In the genomic region with DNA sequence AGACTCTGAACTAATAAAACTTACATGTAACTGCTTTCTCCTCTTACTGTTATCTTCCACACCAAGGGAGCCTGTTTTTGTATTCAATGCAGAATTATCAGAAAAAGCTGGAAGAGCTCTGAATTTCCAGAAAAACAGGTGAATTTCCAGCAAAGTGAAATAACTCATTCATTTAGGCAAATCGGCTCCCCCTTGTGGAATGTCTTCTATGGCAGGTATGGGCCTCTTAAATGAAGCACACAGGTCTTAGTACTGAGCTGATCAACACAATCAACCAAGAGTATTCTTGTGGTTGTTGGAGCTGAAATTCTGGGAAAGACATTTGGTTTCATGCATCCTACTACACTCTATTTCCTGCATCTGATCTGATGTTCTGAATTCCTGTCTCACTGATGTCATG, we compare ENCODE assay signal across 8 cellular contexts. TPM values are rescaled to one million over a fixed set of nuclear protein-coding genes. Genes with fewer than 3 reads are reported as not detected.
A peak's percentile ranks its signal among the peaks of the same experiment; 100 is the strongest.
DNase-seq lines count a peak whose midpoint lies in the region; ATAC-seq and TF ChIP-seq lines count a peak whose summit lies in the region.

No MANE protein-coding gene starts in this region.

- no peak for DNase-seq in AG09309 (ENCODE audit: low read depth)
- DNase-seq in H7 = peak; percentile 19
- DNase-seq in RPMI7951 (ENCODE audit: low read depth) = peak; percentile 44
- no peak for DNase-seq in right atrium auricular region (ENCODE audit: low spot score)
- no peak for DNase-seq in vagina (ENCODE audit: extremely low spot score in 2 of 2)
- DNase-seq in activated naive CD8-positive, alpha-beta T cell treated with anti-CD3 and anti-CD28 coated beads, Interleukin-2, amount 50 U/mL, for 24 hours = no peak
- DNase-seq in cortex of kidney (lab: John Stamatoyannopoulos, UW) = no peak
- no peak for DNase-seq in upper lobe of left lung

- no peak overlapping the region for H3K27ac ChIP-seq in right atrium auricular region
- no peak overlapping the region for H3K27ac ChIP-seq in vagina
- no peak overlapping the region for H3K27ac ChIP-seq in upper lobe of left lung

- no peaks in the 10 kb centered on the region for H3K27me3 Mint-ChIP-seq in activated naive CD8-positive, alpha-beta T cell treated with anti-CD3 and anti-CD28 coated beads, Interleukin-2, amount 50 U/mL, for 24 hours

- H3K36me3 Mint-ChIP-seq in activated naive CD8-positive, alpha-beta T cell treated with anti-CD3 and anti-CD28 coated beads, Interleukin-2, amount 50 U/mL, for 24 hours (ENCODE audit: low read depth) = no peaks in the 10 kb centered on the region

- H3K4me3 Mint-ChIP-seq in activated naive CD8-positive, alpha-beta T cell treated with anti-CD3 and anti-CD28 coated beads, Interleukin-2, amount 50 U/mL, for 24 hours = no peak overlapping the region

- peak; percentile 49 for TF ChIP-seq CTCF in AG09309 (IDR thresholded peaks at IDR 0.05; ENCODE audit: control insufficient read depth, insufficient read depth, low read depth, low read length, missing control alignments)
- peak; percentile 52 to 62 for TF ChIP-seq CTCF in right atrium auricular region (IDR thresholded peaks at IDR 0.05)
- TF ChIP-seq CTCF in vagina (IDR thresholded peaks at IDR 0.05) = peak in 2 of 3 experiments; percentile 19 to 22
- peak in 3 of 6 experiments; percentile 31 to 37 (median 37) for TF ChIP-seq CTCF in upper lobe of left lung (IDR thresholded peaks at IDR 0.05)

- no peak for ATAC-seq in activated naive CD8-positive, alpha-beta T cell treated with anti-CD3 and anti-CD28 coated beads, Interleukin-2, amount 50 U/mL, for 24 hours
- no peak for ATAC-seq in upper lobe of left lung (ENCODE audit: low FRiP score in 2 of 2)

- intact Hi-C loops in vagina (cut with DNase I) = no loop called here

- H3K9me3 ChIP-seq in right atrium auricular region = no peaks in the 10 kb centered on the region
- H3K9me3 ChIP-seq in vagina = no peaks in the 10 kb centered on the region
- no peaks in the 10 kb centered on the region for H3K9me3 ChIP-seq in upper lobe of left lung

- WGBS in upper lobe of left lung, 2 donors = 22 to 36% methylated on average over 1 of the region's 1 CpG

- H3K4me1 ChIP-seq in right atrium auricular region = no peaks in the 10 kb centered on the region
- H3K4me1 ChIP-seq in vagina = no peaks in the 10 kb centered on the region
- H3K4me1 ChIP-seq in upper lobe of left lung = no peaks in the 10 kb centered on the region

- no peaks in the 10 kb centered on the region for H3K27me3 ChIP-seq in H7 (ENCODE audit: control insufficient read depth, insufficient read depth, low read length)
- H3K27me3 ChIP-seq in right atrium auricular region = no peaks in the 10 kb centered on the region
- H3K27me3 ChIP-seq in vagina = no peaks in the 10 kb centered on the region
- no peaks in the 10 kb centered on the region for H3K27me3 ChIP-seq in upper lobe of left lung

- TF ChIP-seq POLR2A in vagina (IDR thresholded peaks at IDR 0.05) = no peak
- TF ChIP-seq POLR2A in upper lobe of left lung (IDR thresholded peaks at IDR 0.05) = no peak

- H3K4me3 ChIP-seq in AG09309 (ENCODE audit: control insufficient read depth, low read depth, low read length) (no peak overlapping the region), H7 (ENCODE audit: insufficient read depth, low read depth, low read length) (no peak overlapping the region), right atrium auricular region (no peak overlapping the region), vagina (no peak overlapping the region), upper lobe of left lung (no peak overlapping the region)

- no peaks in the 10 kb centered on the region for H3K4me1 Mint-ChIP-seq in activated naive CD8-positive, alpha-beta T cell treated with anti-CD3 and anti-CD28 coated beads, Interleukin-2, amount 50 U/mL, for 24 hours

- H3K9me3 Mint-ChIP-seq in activated naive CD8-positive, alpha-beta T cell treated with anti-CD3 and anti-CD28 coated beads, Interleukin-2, amount 50 U/mL, for 24 hours = no peaks in the 10 kb centered on the region

- no peaks in the 10 kb centered on the region for H3K36me3 ChIP-seq in H7 (replicated peaks; ENCODE audit: control insufficient read depth, insufficient read depth, low read length)
- H3K36me3 ChIP-seq in right atrium auricular region = no peaks in the 10 kb centered on the region
- H3K36me3 ChIP-seq in vagina = no peaks in the 10 kb centered on the region
- H3K36me3 ChIP-seq in upper lobe of left lung = no peaks in the 10 kb centered on the region

- no peak for TF ChIP-seq EP300 in upper lobe of left lung (IDR thresholded peaks at IDR 0.05)

- no peak overlapping the region for H3K27ac Mint-ChIP-seq in activated naive CD8-positive, alpha-beta T cell treated with anti-CD3 and anti-CD28 coated beads, Interleukin-2, amount 50 U/mL, for 24 hours

RNA-seq across cellular contexts. Expression of a gene that starts 31.0 kb away (rescaled TPM):
- total RNA-seq in H7 (2014; rRNA removed; shearing (Covaris generic)) = 54.4 and 81.5 TPM in 2 replicates
- total RNA-seq in RPMI7951 (2014; rRNA removed; shearing (Covaris generic)) = 43.0 and 44.9 TPM in 2 replicates
- total RNA-seq in right atrium auricular region (10 to 100 TPM; 33.9 to 39.2 TPM), vagina (47.6 TPM), upper lobe of left lung (100 to 1,000 TPM in 1 of 6 donors, 10 to 100 TPM in 5; 58.7 to 101 (median 68.8) TPM)

Comparison
In these comparisons a context has a peak if more than half of its experiments do, and no peak if none do; other contexts are left out.
1. DNase-seq: peak in H7 (single experiment) and RPMI7951 (single experiment); none in AG09309 (single experiment), right atrium auricular region (single experiment), vagina (0 of 2), activated naive CD8-positive, alpha-beta T cell treated with anti-CD3 and anti-CD28 coated beads, Interleukin-2, amount 50 U/mL, for 24 hours (single experiment), cortex of kidney (single experiment) and upper lobe of left lung (0 of 2).